8 cellular contexts compared by ENCODE assay signal in genomic region chr11:14499560-14500180, GRCh38. TPM values are rescaled to one million over a fixed set of nuclear protein-coding genes. Genes with fewer than 3 reads are reported as not detected.
DNase-seq lines count a peak whose midpoint lies in the region; ATAC-seq lines count a peak whose summit lies in the region.

COPB1 (minus strand) TSS chr11:14499811; CDS start chr11:14498928, 883 bp downstream.

- ATAC-seq in GM18499 (IDR thresholded peaks at IDR 0.05; ENCODE audit: insufficient read depth, unreplicated experiment) = peak; percentile 67
- peak; percentile 84 for ATAC-seq in HG02943 (IDR thresholded peaks at IDR 0.05; ENCODE audit: low read depth, unreplicated experiment)

- intact Hi-C loops in T-helper 2 cell treated with Interferon-gamma antibody and Interleukin-4, amounts not matched to agents 100 ng/mL and 5 ng/mL, for 36 hours (cut with micrococcal nuclease) = loop anchor here (1.0 to 2.0 kb wide), 8 partner anchors 21 to 406 kb away; partner anchors contain the start of genes CYP2R1, PSMA1 and RRAS2

- DNase-seq in NCI-H187 treated with DMSO at 0.1 percent for 48 hours (lab: John Stamatoyannopoulos, UW) = peak; percentile 71
- peak; percentile 33 to 93 (median 88) for DNase-seq in anterior cingulate cortex (lab: John Stamatoyannopoulos, UW)
- DNase-seq in hepatic stellate cell (ENCODE audit: low spot score) = peak; percentile 84
- peak; percentile 88 for DNase-seq in renal cortical epithelial cell (ENCODE audit: low read depth)
- DNase-seq in cortex of kidney (lab: John Stamatoyannopoulos, UW) = no peak

RNA-seq across cellular contexts. Expression of gene COPB1, which starts in this region (rescaled TPM):
- 100 and 101 TPM in 2 replicates for total RNA-seq in T-helper 2 cell treated with Interferon-gamma antibody and Interleukin-4, amounts not matched to agents 100 ng/mL and 5 ng/mL, for 36 hours
- 329 and 407 TPM in 2 replicates for total RNA-seq in renal cortical epithelial cell
